In the genomic region with DNA sequence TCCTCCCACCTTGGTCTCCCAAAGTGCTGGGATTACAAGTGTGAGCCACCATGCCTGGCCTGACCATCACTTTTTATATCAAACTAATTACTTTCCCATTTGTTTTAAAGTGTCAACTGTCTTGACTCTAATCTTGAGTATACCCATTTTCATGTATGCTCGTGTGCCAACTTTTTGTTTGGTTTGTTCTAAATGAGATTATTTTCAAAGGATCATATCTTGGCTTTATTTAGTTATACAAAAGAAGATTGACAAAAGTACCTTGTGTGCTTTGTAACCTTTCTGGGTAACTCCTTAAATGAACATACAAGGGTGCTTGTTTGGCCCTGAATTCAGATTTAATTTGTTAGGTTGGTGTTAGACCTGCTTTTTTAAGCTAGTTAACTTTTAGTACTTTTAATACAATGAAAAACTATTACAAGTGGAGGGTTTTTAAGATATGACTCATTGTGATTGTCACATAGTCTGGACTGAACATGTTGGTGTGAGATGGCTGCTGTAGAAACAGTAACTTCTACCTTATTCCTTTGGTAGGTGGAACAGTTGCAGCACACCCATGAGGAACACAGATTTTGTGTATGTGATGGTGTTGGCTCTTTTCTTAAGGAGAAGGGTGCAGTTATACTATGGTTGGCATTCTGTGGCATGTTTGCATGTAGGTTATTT, we compare ENCODE assay signal across 21 cellular contexts. TPM values are rescaled to one million over a fixed set of nuclear protein-coding genes. Genes with fewer than 3 reads are reported as not detected.
DNase-seq lines count a peak whose midpoint lies in the region; ATAC-seq, FAIRE-seq and TF ChIP-seq lines count a peak whose summit lies in the region.
"Had no signal": no experiment of that assay in that cellular context is flagged by ENCODE, and none has a peak within 500 bp of the region (broad histone marks: within the 10 kb centered on the region; RNA-seq: fewer than 3 reads in every experiment).

No MANE protein-coding gene starts in this region.

- H3K4me2 ChIP-seq in A549 (no peak overlapping the region), IMR-90 (ENCODE audit: low read depth, low read length) (no peak overlapping the region), mesenchymal stem cell (ENCODE audit: low read length, poor library complexity, severe bottlenecking) (no peak overlapping the region)

- TF ChIP-seq POLR2A in A549 (IDR thresholded peaks at IDR 0.05; ENCODE audit: low read length) = no peak
- no peak for TF ChIP-seq POLR2A in IMR-90 (IDR thresholded peaks at IDR 0.05; ENCODE audit: low read depth, low read length)

- no peaks in the 10 kb centered on the region for H4K20me1 ChIP-seq in IMR-90 (ENCODE audit: insufficient read depth, low read length)

- H3K14ac ChIP-seq in IMR-90 (replicated peaks; ENCODE audit: low read depth, low read length) (0 out of 2 replicates have a peak overlapping the region, but pooled peaks have one; percentile 29), mesenchymal stem cell (ENCODE audit: low read length in 2 of 2) (no peak overlapping the region)

- DNase-seq in A549 (ENCODE audit: low read depth in 1 of 2, low spot score in 1 of 2) = no peak
- peak; percentile 38 for DNase-seq in IMR-90
- no peak for DNase-seq in effector memory CD8-positive, alpha-beta T cell
- DNase-seq in mesenchymal stem cell = no peak
- no peak for DNase-seq in NCI-H1092 treated with DMSO at 0.1 percent for 48 hours (lab: John Stamatoyannopoulos, UW)
- no peak for DNase-seq in NCI-H2029 (lab: John Stamatoyannopoulos, UW)
- DNase-seq: DMS 273 treated with DMSO at 0.1 percent for 48 hours, H9, NCI-H1417, NCI-H187 treated with DMSO at 0.1 percent for 48 hours, NCI-H2171, NCI-H446, NCI-H69, SHP77 had no signal

- peaks cover 6% of the 10 kb centered on the region for H3K9me1 ChIP-seq in IMR-90 (ENCODE audit: insufficient read depth, low read length)

- H3K4me3 ChIP-seq in A549 (no peak overlapping the region), IMR-90 (ENCODE audit: insufficient read depth, low read depth, low read length) (no peak overlapping the region), mesenchymal stem cell (ENCODE audit: insufficient read depth in 1 of 2, low read depth in 1 of 2, low read length in 2 of 2) (no peak overlapping the region)

- no peaks in the 10 kb centered on the region for H3K27me3 Mint-ChIP-seq in effector memory CD8-positive, alpha-beta T cell

- H3K4me1 Mint-ChIP-seq in effector memory CD8-positive, alpha-beta T cell (ENCODE audit: low read depth in 2 of 2) = no peaks in the 10 kb centered on the region
- H3K4me1 Mint-ChIP-seq: H9 had no signal

- no peak overlapping the region for H2BK12ac ChIP-seq in mesenchymal stem cell (ENCODE audit: low read length in 2 of 2)

- TF ChIP-seq EP300 in A549 (IDR thresholded peaks at IDR 0.05) = no peak

- H4K5ac ChIP-seq in IMR-90 (ENCODE audit: low read depth, low read length) = peak overlapping the region; percentile 1; the same call in 1 of the 2 replicates

- H2BK15ac ChIP-seq in IMR-90 (ENCODE audit: low read depth, low read length) (no peak overlapping the region), mesenchymal stem cell (ENCODE audit: low read depth, poor library complexity, severe bottlenecking) (no peak overlapping the region)

- H2AFZ ChIP-seq in IMR-90 (replicated peaks; ENCODE audit: low read length, poor library complexity) = no peak overlapping the region
- no peak overlapping the region for H2AFZ ChIP-seq in mesenchymal stem cell (ENCODE audit: low read depth, low read length)

- no peak overlapping the region for H2AK9ac ChIP-seq in IMR-90 (replicated peaks; ENCODE audit: low read depth, low read length, poor library complexity)

- no peak overlapping the region for H3K4me3 Mint-ChIP-seq in effector memory CD8-positive, alpha-beta T cell
- H3K4me3 Mint-ChIP-seq: H9 had no signal

- dilution Hi-C loops in IMR-90 (cut with HindIII; ENCODE audit: low sequenced_read_pairs, unreplicated experiment) = no loop called here

- no peak overlapping the region for H2BK120ac ChIP-seq in IMR-90 (ENCODE audit: low read depth, low read length)
- no peak overlapping the region for H2BK120ac ChIP-seq in mesenchymal stem cell (ENCODE audit: low read depth, low read length)

- peaks cover 9% of the 10 kb centered on the region; the same call in 1 of the 2 replicates for H3K36me3 ChIP-seq in IMR-90 (ENCODE audit: control insufficient read depth, insufficient read depth, low read length)
- H3K36me3 ChIP-seq in mesenchymal stem cell (ENCODE audit: control insufficient read depth in 1 of 2, insufficient read depth in 2 of 2, low read depth in 1 of 2, low read length in 2 of 2) = peaks cover 0 to 48% of the 10 kb centered on the region in 2 experiments

- H3K27ac ChIP-seq in A549 = no peak overlapping the region
- H3K27ac ChIP-seq in IMR-90 (ENCODE audit: insufficient read depth, low read length) = no peak overlapping the region
- no peak overlapping the region for H3K27ac ChIP-seq in mesenchymal stem cell (ENCODE audit: low read length, poor library complexity, severe bottlenecking)
- H3K27ac ChIP-seq: C4-2B, HL-60 had no signal

- H2BK20ac ChIP-seq in IMR-90 (ENCODE audit: low read depth, low read length) = peak overlapping the region; percentile 54; the same call in 1 of the 2 replicates

- no peaks in the 10 kb centered on the region for H3K4me1 ChIP-seq in A549
- peaks cover 3% of the 10 kb centered on the region; the same call in 1 of the 2 replicates for H3K4me1 ChIP-seq in IMR-90 (ENCODE audit: control insufficient read depth, insufficient read depth, low read length)
- no peaks in the 10 kb centered on the region for H3K4me1 ChIP-seq in mesenchymal stem cell (ENCODE audit: control insufficient read depth, insufficient read depth, low read depth, low read length)

- CTCF ChIA-PET in A549 (lab: Yijun Ruan, JAX) (interaction anchor here (1.3 to 1.6 kb wide), 2 partner anchors 8 to 30 kb away, joined by 5 to 6 read pairs; no protein-coding TSS in a partner anchor), IMR-90 (lab: Yijun Ruan, JAX) (interaction anchor here (0.6 kb wide), 1 partner anchor 21 kb away, joined by 3 read pairs; no protein-coding TSS in a partner anchor)

- H3K18ac ChIP-seq in IMR-90 (ENCODE audit: low read depth, low read length) (no peak overlapping the region), mesenchymal stem cell (ENCODE audit: low read depth in 1 of 2, low read length in 2 of 2) (no peak overlapping the region)

- H3K9ac ChIP-seq in IMR-90 (ENCODE audit: low read depth, low read length) (no peak overlapping the region), mesenchymal stem cell (ENCODE audit: low read length) (no peak overlapping the region)

- intact Hi-C loops in IMR-90 (cut with micrococcal nuclease) = no loop called here

- POLR2A ChIA-PET in A549 (lab: Yijun Ruan, JAX) (no interaction called here), IMR-90 (lab: Charles Lee; ENCODE audit: unreplicated experiment) (interaction anchor here (0.6 kb wide), 1 partner anchor 8 kb away, joined by 4 read pairs; no protein-coding TSS in a partner anchor)

- TF ChIP-seq RAD21 in A549 (conservative IDR thresholded peaks at IDR 0.05 in 1 of 2, IDR thresholded peaks at IDR 0.05 in 1 of 2) = no peak
- TF ChIP-seq RAD21 in IMR-90 (IDR thresholded peaks at IDR 0.05; ENCODE audit: low read length) = no peak

- H4K91ac ChIP-seq in IMR-90 (ENCODE audit: insufficient read depth, low read depth, low read length) (no peak overlapping the region), mesenchymal stem cell (ENCODE audit: low read length) (no peak overlapping the region)

- H3K4ac ChIP-seq in IMR-90 (ENCODE audit: low read depth, low read length) = peak overlapping the region; percentile 21; the same call in 1 of the 2 replicates
- H3K4ac ChIP-seq in mesenchymal stem cell (ENCODE audit: low read depth in 1 of 2, low read length in 2 of 2) = no peak overlapping the region

- peak; percentile 61 for FAIRE-seq in A549 (lab: Jason Lieb, UNC)
- FAIRE-seq: GM19239, HTR-8/SVneo, RCC 7860 had no signal

- H3K27ac Mint-ChIP-seq in effector memory CD8-positive, alpha-beta T cell = peak overlapping the region; percentile 32
- H3K27ac Mint-ChIP-seq: H9 had no signal

- H3K27me3 ChIP-seq in IMR-90 (ENCODE audit: control insufficient read depth, insufficient read depth, low read length) = no peaks in the 10 kb centered on the region
- no peaks in the 10 kb centered on the region for H3K27me3 ChIP-seq in mesenchymal stem cell (ENCODE audit: control insufficient read depth in 1 of 2, insufficient read depth in 1 of 2, low read length in 2 of 2)

- BruUV-seq in IMR-90 (replicated peaks; lab: Mats Ljungman, UMichigan) = no TSS peak

- H2BK5ac ChIP-seq in IMR-90 (ENCODE audit: low read depth, low read length, poor library complexity, severe bottlenecking) = peak overlapping the region; percentile 71
- no peak overlapping the region for H2BK5ac ChIP-seq in mesenchymal stem cell (ENCODE audit: low read depth, low read length, poor library complexity, severe bottlenecking)

- H3K23ac ChIP-seq in IMR-90 (ENCODE audit: low read depth, low read length) = peak overlapping the region; percentile 59; the same call in 1 of the 2 replicates
- no peak overlapping the region for H3K23ac ChIP-seq in mesenchymal stem cell (ENCODE audit: low read length in 2 of 2)

- in situ Hi-C loops in IMR-90 (cut with MboI; ENCODE audit: low sequenced_read_pairs) = no loop called here

- peaks cover 3% of the 10 kb centered on the region for H3K36me3 Mint-ChIP-seq in effector memory CD8-positive, alpha-beta T cell (ENCODE audit: insufficient read depth)

- H3K79me1 ChIP-seq in IMR-90 (ENCODE audit: low read depth in 1 of 2, low read length in 2 of 2) = peaks cover 36 to 57% of the 10 kb centered on the region in 2 experiments
- H3K79me1 ChIP-seq in mesenchymal stem cell (replicated peaks; ENCODE audit: low read length, poor library complexity, severe bottlenecking) = peaks cover 10% of the 10 kb centered on the region

- TF ChIP-seq CTCF in A549 (IDR thresholded peaks at IDR 0.05) (no peak), IMR-90 (conservative IDR thresholded peaks at IDR 0.05; ENCODE audit: low read depth, low read length) (no peak)

- H3K9me3 Mint-ChIP-seq in effector memory CD8-positive, alpha-beta T cell = no peaks in the 10 kb centered on the region
- H3K9me3 Mint-ChIP-seq: H9 had no signal

- H4K8ac ChIP-seq in IMR-90 (ENCODE audit: low read depth in 2 of 2, low read length in 2 of 2) (peak overlapping the region in 1 of 2 experiments; percentile 52; a peak in 2 of 4 replicates), mesenchymal stem cell (ENCODE audit: low read length) (peak overlapping the region; percentile 14)

- 89% methylated on average over 1 of the region's 1 CpG for WGBS in A549 (ENCODE audit: missing lambda C conversion rate)
- no CpG with 5 or more reads among the region's 1 CpG for WGBS in IMR-90 (ENCODE audit: extremely low coverage in 2 of 2, insufficient read length in 1 of 2), 2 experiments
- WGBS in mesenchymal stem cell = no CpG with 5 or more reads among the region's 1 CpG

- ATAC-seq in A549 = no peak
- peak; percentile 48; the same call in 1 of the 2 replicates for ATAC-seq in IMR-90 (ENCODE audit: low read depth)
- ATAC-seq in effector memory CD8-positive, alpha-beta T cell (replicated peaks) = no peak
- ATAC-seq in SK-N-SH treated with all-trans-retinoic acid at 6 μM for 48 hours = no peak
- no peak for ATAC-seq in GM19467 (IDR thresholded peaks at IDR 0.05; ENCODE audit: unreplicated experiment)

- H3K9me3 ChIP-seq in A549 (no peaks in the 10 kb centered on the region), IMR-90 (ENCODE audit: control insufficient read depth, insufficient read depth, low read length) (no peaks in the 10 kb centered on the region), mesenchymal stem cell (ENCODE audit: control insufficient read depth, low read length) (no peaks in the 10 kb centered on the region)

- H2AK5ac ChIP-seq in IMR-90 (ENCODE audit: low read depth, low read length) = peak overlapping the region; percentile 49
- H2AK5ac ChIP-seq in mesenchymal stem cell (ENCODE audit: low read length, severe bottlenecking) = no peak overlapping the region

- H3K56ac ChIP-seq in IMR-90 (ENCODE audit: extremely low read depth, insufficient read depth, low read length) = 0 out of 2 replicates have a peak overlapping the region, but pooled peaks have one; percentile 10

RNA-seq across cellular contexts. Expression of gene KIF23, which starts 10.7 kb away (rescaled TPM):
- 79.5 and 117 TPM in 2 replicates for polyA plus RNA-seq in A549 (2011; rRNA removed)
- polyA plus RNA-seq in A549 (2012; cell fraction: cytosol; rRNA removed) = 43.9 and 52.7 TPM in 2 replicates
- 63.8 and 90.2 TPM in 2 replicates for polyA plus RNA-seq in A549 (2012; cell fraction: nucleus; rRNA removed)
- polyA plus RNA-seq in A549 (2017; fragmentation: RNase III; extraction: RNeasy Plus Mini Kit Qiagen cat#74134 plus additional on column Dnase treatment) = 81.8 to 93.1 TPM (median 87.9 TPM) in 3 replicates
- polyA minus RNA-seq in A549 (2011; rRNA and poly(A)+ RNA removed) = 83.0 and 87.7 TPM in 2 replicates
- 56.1 and 70.5 TPM in 2 replicates for total RNA-seq in IMR-90 (2012; rRNA removed)
- polyA plus RNA-seq in IMR-90 (2012; rRNA removed) = 34.1 and 37.7 TPM in 2 replicates
- 5.0 and 16.1 TPM in 2 replicates for polyA plus RNA-seq in IMR-90 (2012; cell fraction: cytosol; rRNA removed)
- 8.1 and 50.9 TPM in 2 replicates for polyA plus RNA-seq in IMR-90 (2012; cell fraction: nucleus; rRNA removed; ENCODE audit: low replicate concordance)
- 6.7 TPM for polyA plus RNA-seq in mesenchymal stem cell (2013, experiment 1 of 2)
- 6.7 TPM for polyA plus RNA-seq in mesenchymal stem cell (2013, experiment 2 of 2)

RNA-seq across cellular contexts. Expression of gene RPLP1, which starts 27.7 kb away (rescaled TPM):
- polyA plus RNA-seq in A549 (2011; rRNA removed) = 1,245 and 1,557 TPM in 2 replicates
- polyA plus RNA-seq in A549 (2012; cell fraction: cytosol; rRNA removed) = 2,903 and 3,168 TPM in 2 replicates
- 1,317 and 1,797 TPM in 2 replicates for polyA plus RNA-seq in A549 (2012; cell fraction: nucleus; rRNA removed)
- 3,637 to 4,104 TPM (median 3,948 TPM) in 3 replicates for polyA plus RNA-seq in A549 (2017; fragmentation: RNase III; extraction: RNeasy Plus Mini Kit Qiagen cat#74134 plus additional on column Dnase treatment)
- polyA minus RNA-seq in A549 (2011; rRNA and poly(A)+ RNA removed) = 558 and 606 TPM in 2 replicates
- 97.0 and 132 TPM in 2 replicates for total RNA-seq in IMR-90 (2012; rRNA removed)
- 1,440 and 1,469 TPM in 2 replicates for polyA plus RNA-seq in IMR-90 (2012; rRNA removed)
- 865 and 2,195 TPM in 2 replicates for polyA plus RNA-seq in IMR-90 (2012; cell fraction: cytosol; rRNA removed)
- 449 and 618 TPM in 2 replicates for polyA plus RNA-seq in IMR-90 (2012; cell fraction: nucleus; rRNA removed; ENCODE audit: low replicate concordance)
- polyA plus RNA-seq in mesenchymal stem cell (2013, experiment 1 of 2) = 3,158 TPM
- polyA plus RNA-seq in mesenchymal stem cell (2013, experiment 2 of 2) = 2,769 TPM
